In genomic region chr11:33379931-33380330, GRCh38 we compare ENCODE assay signal across 15 cellular contexts.
A peak's percentile ranks its signal among the peaks of the same experiment; 100 is the strongest.
DNase-seq lines count a peak whose midpoint lies in the region; ATAC-seq and TF ChIP-seq lines count a peak whose summit lies in the region.
"Had no signal": no experiment of that assay in that cellular context is flagged by ENCODE, and none has a peak within 500 bp of the region (broad histone marks: within the 10 kb centered on the region; RNA-seq: fewer than 3 reads in every experiment).

No MANE protein-coding gene starts in this region.

- peaks cover 38% of the 10 kb centered on the region for H3K27me3 Mint-ChIP-seq in activated naive CD8-positive, alpha-beta T cell treated with anti-CD3 and anti-CD28 coated beads, Interleukin-2, amount 50 U/mL, for 24 hours

- H3K4me1 Mint-ChIP-seq in activated naive CD8-positive, alpha-beta T cell treated with anti-CD3 and anti-CD28 coated beads, Interleukin-2, amount 50 U/mL, for 24 hours = no peaks in the 10 kb centered on the region

- peak; percentile 57 for ATAC-seq in HG03045 (IDR thresholded peaks at IDR 0.05; ENCODE audit: unreplicated experiment)
- ATAC-seq in activated naive CD8-positive, alpha-beta T cell treated with anti-CD3 and anti-CD28 coated beads, Interleukin-2, amount 50 U/mL, for 24 hours = peak; percentile 72
- ATAC-seq: T-cell had no signal

- peak; percentile 69 for DNase-seq in GM12865 (ENCODE audit: low read depth)
- peak; percentile 68 for DNase-seq in GM20000 (ENCODE audit: low spot score)
- no peak for DNase-seq in activated naive CD8-positive, alpha-beta T cell treated with anti-CD3 and anti-CD28 coated beads, Interleukin-2, amount 50 U/mL, for 24 hours
- DNase-seq in NCI-H1694 (lab: John Stamatoyannopoulos, UW) = no peak
- DNase-seq in NOMO-1 treated with dmso at 0.1 percent for 144 hours (lab: John Stamatoyannopoulos, UW; ENCODE audit: unreplicated experiment) = no peak
- DNase-seq in DMS79 (lab: John Stamatoyannopoulos, UW) = no peak
- DNase-seq in iPS-NIHi7 (ENCODE audit: extremely low spot score) = no peak
- DNase-seq: activated CD4-positive, alpha-beta T cell treated with anti-CD3 and anti-CD28 coated beads for 48 hours; EL; hippocampal formation; lower lobe of right lung; uterus had no signal

- no peak overlapping the region for H3K27ac Mint-ChIP-seq in activated naive CD8-positive, alpha-beta T cell treated with anti-CD3 and anti-CD28 coated beads, Interleukin-2, amount 50 U/mL, for 24 hours
- H3K27ac Mint-ChIP-seq: T-cell had no signal

- TF ChIP-seq CTCF in GM12865 (IDR thresholded peaks at IDR 0.05; ENCODE audit: insufficient read depth, low read depth, low read length, missing control alignments) (no peak), GM20000 (IDR thresholded peaks at IDR 0.05; ENCODE audit: extremely low read depth, missing control alignments) (no peak)

- H3K36me3 Mint-ChIP-seq in activated naive CD8-positive, alpha-beta T cell treated with anti-CD3 and anti-CD28 coated beads, Interleukin-2, amount 50 U/mL, for 24 hours (ENCODE audit: low read depth) = no peaks in the 10 kb centered on the region
- H3K36me3 Mint-ChIP-seq: T-cell had no signal

- H3K9me3 Mint-ChIP-seq in activated naive CD8-positive, alpha-beta T cell treated with anti-CD3 and anti-CD28 coated beads, Interleukin-2, amount 50 U/mL, for 24 hours = no peaks in the 10 kb centered on the region
- H3K9me3 Mint-ChIP-seq: T-cell had no signal

- H3K4me3 Mint-ChIP-seq in activated naive CD8-positive, alpha-beta T cell treated with anti-CD3 and anti-CD28 coated beads, Interleukin-2, amount 50 U/mL, for 24 hours = no peak overlapping the region
- H3K4me3 Mint-ChIP-seq: T-cell had no signal

- no peak overlapping the region for H3K4me3 ChIP-seq in GM12865 (ENCODE audit: low read depth, low read length)
- H3K4me3 ChIP-seq: breast epithelium, lower lobe of right lung, uterus had no signal

Comparison
In these comparisons a context has a peak if more than half of its experiments do, and no peak if none do; other contexts are left out.
1. DNase-seq: peak in GM12865 (single experiment) and GM20000 (single experiment); none in activated naive CD8-positive, alpha-beta T cell treated with anti-CD3 and anti-CD28 coated beads, Interleukin-2, amount 50 U/mL, for 24 hours (single experiment), NCI-H1694 (single experiment), NOMO-1 treated with dmso at 0.1 percent for 144 hours (single experiment), DMS79 (single experiment) and iPS-NIHi7 (single experiment).